Comparison of ENCODE assay signal across 12 cellular contexts in the genomic region with DNA sequence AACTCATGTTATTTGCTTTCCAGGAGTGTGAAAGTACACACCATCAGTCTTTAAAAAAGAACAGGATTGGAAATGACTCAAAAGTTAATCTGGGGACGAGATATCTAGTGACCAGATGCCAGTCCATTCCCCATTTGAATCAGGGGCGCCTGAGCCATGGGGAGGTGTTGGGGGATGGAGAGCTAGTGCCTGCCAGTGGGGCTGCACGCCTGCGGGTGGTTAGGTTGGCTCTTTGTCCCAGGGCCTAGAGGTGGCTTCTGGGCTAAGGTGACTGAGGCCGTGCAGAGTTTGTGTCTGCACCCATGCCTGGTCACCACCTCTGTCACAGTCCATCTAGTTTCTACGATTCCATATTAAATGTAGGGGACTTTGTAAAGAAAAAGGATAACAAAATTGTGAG.
DNase-seq lines count a peak whose midpoint lies in the region; TF ChIP-seq lines count a peak whose summit lies in the region.
"Had no signal": no experiment of that assay in that cellular context is flagged by ENCODE, and none has a peak within 500 bp of the region (broad histone marks: within the 10 kb centered on the region; RNA-seq: fewer than 3 reads in every experiment).

No MANE protein-coding gene starts in this region.

- intact Hi-C loops in stomach (cut with DNase I; ENCODE audit: low total_unique reads) = loop anchor here (5.0 kb wide), 1 partner anchor 259 kb away; no protein-coding TSS in a partner anchor

- H3K27me3 Mint-ChIP-seq in H9 (ENCODE audit: low read depth) (peaks cover under 1% of the 10 kb centered on the region), osteocyte (ENCODE audit: unreplicated experiment) (peaks cover 5% of the 10 kb centered on the region)

- H3K4me3 Mint-ChIP-seq in H9 (no peak overlapping the region), osteocyte (ENCODE audit: unreplicated experiment) (no peak overlapping the region)
- H3K4me3 Mint-ChIP-seq: CD4-positive, alpha-beta memory T cell had no signal

- TF ChIP-seq CTCF in H9 (conservative IDR thresholded peaks at IDR 0.05) = no peak
- no peak for TF ChIP-seq CTCF in coronary artery (IDR thresholded peaks at IDR 0.05)
- TF ChIP-seq CTCF in osteocyte (IDR thresholded peaks at IDR 0.05) = no peak
- TF ChIP-seq CTCF in stomach (IDR thresholded peaks at IDR 0.05) = no peak

- H3K4me3 ChIP-seq in coronary artery (no peak overlapping the region), stomach (no peak overlapping the region)
- H3K4me3 ChIP-seq: A549, GM12878 had no signal

- TF ChIP-seq EP300 in stomach (IDR thresholded peaks at IDR 0.05) = no peak

- H2BK20ac ChIP-seq in H9 (ENCODE audit: low read depth, low read length, poor library complexity, severe bottlenecking) = no peak overlapping the region

- H3K36me3 Mint-ChIP-seq in H9 (ENCODE audit: insufficient read depth in 1 of 3, low read depth in 3 of 3) (no peaks in the 10 kb centered on the region), osteocyte (ENCODE audit: unreplicated experiment) (no peaks in the 10 kb centered on the region)
- H3K36me3 Mint-ChIP-seq: CD4-positive, alpha-beta memory T cell had no signal

- H3K9me3 Mint-ChIP-seq in H9 (peaks cover 0 to 3% of the 10 kb centered on the region in 2 experiments; a peak in 1 of 5 replicates), osteocyte (ENCODE audit: unreplicated experiment) (no peaks in the 10 kb centered on the region)

- H3K27ac ChIP-seq in H9 (ENCODE audit: insufficient read length, low read depth, low read length) (no peak overlapping the region), coronary artery (no peak overlapping the region), stomach (no peak overlapping the region)
- H3K27ac ChIP-seq: A549, C4-2B had no signal

- H4K20me1 ChIP-seq in H9 (ENCODE audit: control insufficient read depth, insufficient read depth, insufficient read length) = no peaks in the 10 kb centered on the region

- H4K5ac ChIP-seq in H9 (ENCODE audit: insufficient read length, low read depth, low read length) = no peak overlapping the region

- no peak overlapping the region for H2AFZ ChIP-seq in H9 (ENCODE audit: low read length)

- no peak overlapping the region for H2AK5ac ChIP-seq in H9 (ENCODE audit: insufficient read length, low read length)

- H3K27me3 ChIP-seq in H9 (ENCODE audit: insufficient read depth, low read length) (no peaks in the 10 kb centered on the region), stomach (no peaks in the 10 kb centered on the region)
- H3K27me3 ChIP-seq: BE2C had no signal

- H3K23ac ChIP-seq in H9 (ENCODE audit: insufficient read length, low read depth, low read length) = no peak overlapping the region

- no peaks in the 10 kb centered on the region for H3K23me2 ChIP-seq in H9 (ENCODE audit: insufficient read length, low read depth, low read length, poor library complexity, severe bottlenecking)

- H3K4me1 ChIP-seq in H9 (ENCODE audit: insufficient read depth, low read length) (no peaks in the 10 kb centered on the region), stomach (no peaks in the 10 kb centered on the region)
- H3K4me1 ChIP-seq: A549, BE2C had no signal

- no peaks in the 10 kb centered on the region for H3K79me2 ChIP-seq in H9 (ENCODE audit: insufficient read depth, low read length)

- H3K36me3 ChIP-seq in stomach = no peaks in the 10 kb centered on the region
- H3K36me3 ChIP-seq: BE2C had no signal

- no peak overlapping the region for H4K8ac ChIP-seq in H9 (replicated peaks; ENCODE audit: insufficient read length, low read depth, low read length)

- H3K27ac Mint-ChIP-seq in H9 (no peak overlapping the region), osteocyte (ENCODE audit: unreplicated experiment) (no peak overlapping the region)
- H3K27ac Mint-ChIP-seq: CD4-positive, alpha-beta memory T cell had no signal

- no peak overlapping the region for H3T11ph ChIP-seq in H9 (ENCODE audit: low read length)

- H3K9me3 ChIP-seq in H9 (ENCODE audit: control insufficient read depth, low read depth, low read length) (no peaks in the 10 kb centered on the region), stomach (no peaks in the 10 kb centered on the region)
- H3K9me3 ChIP-seq: A549, BE2C had no signal

- H3K4me2 ChIP-seq in H9 (ENCODE audit: insufficient read depth, insufficient read length, low read length) = no peak overlapping the region
- H3K4me2 ChIP-seq: A549 had no signal

- H3K4me1 Mint-ChIP-seq in H9 (no peaks in the 10 kb centered on the region), osteocyte (ENCODE audit: unreplicated experiment) (no peaks in the 10 kb centered on the region)

- no peaks in the 10 kb centered on the region for H3K79me1 ChIP-seq in H9 (ENCODE audit: insufficient read depth, low read depth, low read length, poor library complexity, severe bottlenecking)

- H2BK15ac ChIP-seq in H9 (ENCODE audit: low read depth, low read length) = no peak overlapping the region

- H3K9ac ChIP-seq in H9 (ENCODE audit: extremely low read depth, insufficient read length, low read length) = no peak overlapping the region

- no peak overlapping the region for H2BK12ac ChIP-seq in H9 (ENCODE audit: insufficient read length, low read depth, low read length)

- no peak for TF ChIP-seq POLR2A in stomach (IDR thresholded peaks at IDR 0.05)

- H3K56ac ChIP-seq in H9 (ENCODE audit: insufficient read length, low read depth, low read length) = no peak overlapping the region

- H3K14ac ChIP-seq in H9 (ENCODE audit: insufficient read depth, low read length) = no peak overlapping the region

- H4K91ac ChIP-seq in H9 (ENCODE audit: insufficient read length, low read depth, low read length) = no peak overlapping the region

- no peak overlapping the region for H3K18ac ChIP-seq in H9 (ENCODE audit: insufficient read length, low read depth, low read length)

- H2BK120ac ChIP-seq in H9 (ENCODE audit: low read depth, low read length, poor library complexity, severe bottlenecking) = no peak overlapping the region

- H3K4ac ChIP-seq in H9 (ENCODE audit: low read depth, low read length) = no peak overlapping the region

- H2BK5ac ChIP-seq in H9 (ENCODE audit: insufficient read length, low read length) = no peak overlapping the region

- peak; percentile 18 for DNase-seq in H9
- peak; percentile 56 for DNase-seq in coronary artery (ENCODE audit: low spot score)
- peak; percentile 59 for DNase-seq in osteocyte (ENCODE audit: extremely low spot score, unreplicated experiment)
- peak; percentile 5 for DNase-seq in stomach
- DNase-seq in pons (ENCODE audit: low spot score) = no peak
- no peak for DNase-seq in NCI-H1092 (lab: John Stamatoyannopoulos, UW)
- DNase-seq: BE2C; CD4-positive, alpha-beta memory T cell; DMS79 had no signal

- no CpG with 5 or more reads among the region's 6 CpGs for WGBS in H9 (ENCODE audit: extremely low coverage, insufficient read length, low lambda C conversion rate)
- WGBS in stomach, 5 donors = 68 to 84% (median 75%) methylated on average over 6 of the region's 6 CpGs

Comparison
In these comparisons a context has a peak if more than half of its experiments do, and no peak if none do; other contexts are left out.
1. DNase-seq: peak in H9 (single experiment), coronary artery (single experiment), osteocyte (single experiment) and stomach (single experiment); none in pons (single experiment) and NCI-H1092 (single experiment).